In the genomic region with DNA sequence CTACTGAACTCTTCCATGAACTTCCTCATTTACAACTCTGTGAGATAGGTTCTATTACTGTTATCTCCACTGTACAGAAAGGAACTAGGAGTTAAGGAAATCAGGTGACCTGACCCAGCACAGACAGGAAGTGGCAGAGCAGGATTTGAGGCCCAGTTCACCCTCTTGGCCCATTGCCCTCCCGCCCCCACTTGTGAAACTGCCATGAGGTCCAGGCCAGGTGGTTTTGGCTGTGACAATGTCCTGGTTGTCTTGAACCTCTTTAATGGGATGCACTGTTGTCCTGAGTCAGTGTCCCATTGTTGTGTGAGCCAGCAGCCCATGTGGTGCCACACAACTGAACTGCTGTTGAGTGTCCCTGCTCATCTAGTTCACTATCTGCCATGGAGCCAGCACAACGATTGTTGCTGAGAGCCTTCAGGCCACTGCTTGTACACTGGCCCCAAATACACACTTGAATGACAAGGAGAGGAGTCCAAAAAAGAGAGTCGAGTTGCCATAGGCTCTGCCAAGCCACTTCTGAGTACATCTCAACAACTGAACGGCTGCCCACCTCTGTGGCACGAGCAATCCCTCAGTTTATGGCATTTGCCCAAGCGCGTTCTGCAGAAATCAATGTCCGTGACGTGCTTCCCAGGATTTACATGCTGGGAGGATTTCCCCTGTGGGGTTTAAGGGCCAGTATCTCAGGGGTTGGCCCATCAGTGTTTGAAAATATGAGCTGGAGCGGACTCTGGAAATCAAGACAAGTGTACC, we compare ENCODE assay signal across 22 cellular contexts.
A peak's percentile ranks its signal among the peaks of the same experiment; 100 is the strongest.
DNase-seq lines count a peak whose midpoint lies in the region; ATAC-seq, FAIRE-seq and TF ChIP-seq lines count a peak whose summit lies in the region.
"Had no signal": no experiment of that assay in that cellular context is flagged by ENCODE, and none has a peak within 500 bp of the region (broad histone marks: within the 10 kb centered on the region; RNA-seq: fewer than 3 reads in every experiment).

No MANE protein-coding gene starts in this region.

- H3K27ac Mint-ChIP-seq in glutamatergic neuron (ENCODE audit: unreplicated experiment): no peak overlapping the region
- H3K27ac Mint-ChIP-seq: activated CD4-positive, alpha-beta T cell treated with anti-CD3 and anti-CD28 coated beads, Interleukin-2, amount 10 ng/mL, durations not matched to agents 7 days and 5 days; activated naive CD4-positive, alpha-beta T cell treated with anti-CD3 and anti-CD28 coated beads for 36 hours; CD4-positive, alpha-beta memory T cell; GM23338; stimulated activated memory B cell treated with anti-CD40 and anti-IgM and Interleukin-4, amounts not matched to agents 10 μg/mL and 1 μg/mL and 100 μg/mL, for 72 hours had no signal

- in situ Hi-C loops in K562 (cut with MboI): no loop called here

- H4K91ac ChIP-seq in neuronal stem cell (ENCODE audit: low read depth, low read length, poor library complexity): no peak overlapping the region

- no peak overlapping the region for H3K18ac ChIP-seq in neuronal stem cell (ENCODE audit: low read length)

- no peak overlapping the region for H2BK12ac ChIP-seq in neuronal stem cell (ENCODE audit: low read length)

- peaks cover 5% of the 10 kb centered on the region for H3K4me1 Mint-ChIP-seq in glutamatergic neuron (ENCODE audit: low read depth, unreplicated experiment)
- H3K4me1 Mint-ChIP-seq: activated CD4-positive, alpha-beta T cell treated with anti-CD3 and anti-CD28 coated beads, Interleukin-2, amount 10 ng/mL, durations not matched to agents 7 days and 5 days; CD4-positive, alpha-beta memory T cell; GM23338; neural crest cell; stimulated activated memory B cell treated with anti-CD40 and anti-IgM and Interleukin-4, amounts not matched to agents 10 μg/mL and 1 μg/mL and 100 μg/mL, for 72 hours had no signal

- H3K23ac ChIP-seq in neuronal stem cell (ENCODE audit: low read depth, low read length, poor library complexity): no peak overlapping the region

- H3K14ac ChIP-seq in neuronal stem cell (ENCODE audit: low read length): no peak overlapping the region

- H3K9me3 ChIP-seq in K562 (replicated peaks; ENCODE audit: control insufficient read depth, insufficient read depth, low read depth, low read length) (no peaks in the 10 kb centered on the region), neuronal stem cell (replicated peaks in 1 of 2; ENCODE audit: control insufficient read depth in 2 of 2, insufficient read depth in 1 of 2, low read depth in 1 of 2, low read length in 2 of 2) (peaks cover 0 to 4% of the 10 kb centered on the region in 2 donors)
- H3K9me3 ChIP-seq: Peyer's patch had no signal

- H4K8ac ChIP-seq in neuronal stem cell (ENCODE audit: low read depth, low read length): no peak overlapping the region

- no peaks in the 10 kb centered on the region for H3K9me3 Mint-ChIP-seq in glutamatergic neuron (ENCODE audit: unreplicated experiment)
- H3K9me3 Mint-ChIP-seq: activated CD4-positive, alpha-beta T cell treated with anti-CD3 and anti-CD28 coated beads, Interleukin-2, amount 10 ng/mL, durations not matched to agents 7 days and 5 days had no signal

- 0% methylated on average over 9 of the region's 10 CpGs for WGBS in K562 (ENCODE audit: insufficient coverage, low coverage, missing lambda C conversion rate)
- WGBS in neuronal stem cell (ENCODE audit: extremely low coverage in 2 of 2, insufficient read length in 2 of 2, insufficient replicate concordance in 1 of 2), 2 donors: no CpG with 5 or more reads among the region's 10 CpGs

- no TSS peak for BruUV-seq in K562 (replicated peaks; lab: Mats Ljungman, UMichigan)

- no peak for TF ChIP-seq RAD21 in K562 (CRISPR knock-in tag; conservative IDR thresholded peaks at IDR 0.05 in 1 of 2, IDR thresholded peaks at IDR 0.05 in 1 of 2)

- no peak overlapping the region for H2AK5ac ChIP-seq in neuronal stem cell (ENCODE audit: low read depth, low read length)

- H3K36me3 ChIP-seq in K562 (ENCODE audit: control insufficient read depth, insufficient read depth, low read length): no peaks in the 10 kb centered on the region
- no peaks in the 10 kb centered on the region for H3K36me3 ChIP-seq in neuronal stem cell (replicated peaks in 1 of 2; ENCODE audit: control insufficient read depth in 2 of 2, insufficient read depth in 2 of 2, low read length in 2 of 2)
- H3K36me3 ChIP-seq: Peyer's patch, tibial nerve had no signal

- TF ChIP-seq CTCF in K562 (IDR thresholded peaks at IDR 0.05 in 2 of 3, conservative IDR thresholded peaks at IDR 0.05 in 1 of 3; ENCODE audit: insufficient read depth in 2 of 3, low read depth in 1 of 3, low read length in 3 of 3) (no peak), glutamatergic neuron (IDR thresholded peaks at IDR 0.05; ENCODE audit: partially characterized antibody, unreplicated experiment) (no peak)

- no peaks in the 10 kb centered on the region for H4K20me1 ChIP-seq in K562 (replicated peaks; ENCODE audit: control insufficient read depth, insufficient read depth, low read length)

- peaks cover 5 to 17% of the 10 kb centered on the region in 2 experiments; a peak in 2 of 5 replicates for H3K27me3 ChIP-seq in K562 (ENCODE audit: control insufficient read depth in 2 of 2, insufficient read depth in 2 of 2, low read length in 2 of 2)
- H3K27me3 ChIP-seq in neuronal stem cell (ENCODE audit: control insufficient read depth in 3 of 3, insufficient read depth in 3 of 3, low read depth in 1 of 3, low read length in 3 of 3): no peaks in the 10 kb centered on the region
- H3K27me3 ChIP-seq: Peyer's patch, tibial nerve had no signal

- H3K27me3 Mint-ChIP-seq in glutamatergic neuron (ENCODE audit: unreplicated experiment): no peaks in the 10 kb centered on the region
- H3K27me3 Mint-ChIP-seq: activated CD4-positive, alpha-beta T cell treated with anti-CD3 and anti-CD28 coated beads, Interleukin-2, amount 10 ng/mL, durations not matched to agents 7 days and 5 days; stimulated activated memory B cell treated with anti-CD40 and anti-IgM and Interleukin-4, amounts not matched to agents 10 μg/mL and 1 μg/mL and 100 μg/mL, for 72 hours had no signal

- H2AFZ ChIP-seq in K562 (ENCODE audit: low read depth, low read length) (no peak overlapping the region), neuronal stem cell (ENCODE audit: low read length) (no peak overlapping the region)
- H2AFZ ChIP-seq: GM23338 had no signal

- no peak overlapping the region for H3K4me3 Mint-ChIP-seq in glutamatergic neuron (ENCODE audit: unreplicated experiment)
- H3K4me3 Mint-ChIP-seq: activated CD4-positive, alpha-beta T cell treated with anti-CD3 and anti-CD28 coated beads, Interleukin-2, amount 10 ng/mL, durations not matched to agents 7 days and 5 days; activated naive CD4-positive, alpha-beta T cell treated with anti-CD3 and anti-CD28 coated beads for 36 hours; CD4-positive, alpha-beta memory T cell; GM23338; neural crest cell; stimulated activated memory B cell treated with anti-CD40 and anti-IgM and Interleukin-4, amounts not matched to agents 10 μg/mL and 1 μg/mL and 100 μg/mL, for 72 hours had no signal

- H3K9me1 ChIP-seq in K562 (ENCODE audit: control insufficient read depth, insufficient read depth, low read length): no peaks in the 10 kb centered on the region

- no peaks in the 10 kb centered on the region for H3K79me1 ChIP-seq in neuronal stem cell (ENCODE audit: low read depth, low read length)

- DNase-seq in C1 segment of cervical spinal cord (lab: John Stamatoyannopoulos, UW): peak in 9 of 14 donors; percentile 6 to 67 (median 24)
- peak; percentile 98 for DNase-seq in MV-4-11 (lab: John Stamatoyannopoulos, UW)
- peak in 1 of 4 experiments; percentile 4 for DNase-seq in K562 (ENCODE audit: extremely low read depth in 1 of 4, low spot score in 3 of 4)
- DNase-seq in neuronal stem cell (ENCODE audit: low spot score): no peak
- no peak for DNase-seq in glutamatergic neuron
- no peak for DNase-seq in iPS-NIHi11 (ENCODE audit: low spot score)
- no peak for DNase-seq in NCI-H1694 (lab: John Stamatoyannopoulos, UW)
- DNase-seq: activated CD4-positive, alpha-beta T cell treated with anti-CD3 and anti-CD28 coated beads, Interleukin-2, amount 10 ng/mL, durations not matched to agents 7 days and 5 days; activated naive CD4-positive, alpha-beta T cell treated with anti-CD3 and anti-CD28 coated beads for 36 hours; CD4-positive, alpha-beta memory T cell; DND-41; kidney glomerular epithelial cell; NCI-H1048; NCI-H2107; Peyer's patch; retina had no signal

- no peak for TF ChIP-seq POLR2A in K562 (conservative IDR thresholded peaks at IDR 0.05)
- TF ChIP-seq POLR2A in GM18505 (IDR thresholded peaks at IDR 0.05; ENCODE audit: borderline replicate concordance, extremely low read depth, insufficient read depth, insufficient read length): no peak

- H3K4me3 ChIP-seq in K562 (no peak overlapping the region), neuronal stem cell (ENCODE audit: low read length in 2 of 2) (peak overlapping the region in 1 of 2 donors; percentile 24)
- H3K4me3 ChIP-seq: GM23338, Peyer's patch, tibial nerve had no signal

- POLR2A ChIA-PET in K562 (lab: Yijun Ruan, JAX): no interaction called here

- H3K4me2 ChIP-seq in K562 (ENCODE audit: insufficient read depth, low read length) (no peak overlapping the region), neuronal stem cell (ENCODE audit: insufficient read depth, low read length, poor library complexity, severe bottlenecking) (no peak overlapping the region)
- H3K4me2 ChIP-seq: GM23338 had no signal

- H3K9ac ChIP-seq in K562 (ENCODE audit: insufficient read depth in 1 of 2, low read depth in 2 of 2, low read length in 2 of 2) (no peak overlapping the region), neuronal stem cell (ENCODE audit: low read depth, low read length, poor library complexity) (peak overlapping the region; percentile 1)

- H2BK15ac ChIP-seq in neuronal stem cell (ENCODE audit: low read length): no peak overlapping the region

- ATAC-seq in K562 (no peak), GM18505 (IDR thresholded peaks at IDR 0.05; ENCODE audit: unreplicated experiment) (no peak)
- ATAC-seq: GM23338; stimulated activated memory B cell treated with anti-CD40 and anti-IgM and Interleukin-4, amounts not matched to agents 10 μg/mL and 1 μg/mL and 100 μg/mL, for 72 hours had no signal

- no peak for TF ChIP-seq EP300 in K562 (IDR thresholded peaks at IDR 0.05; ENCODE audit: low read length)

- CTCF ChIA-PET in K562 (lab: Yijun Ruan, JAX; ENCODE audit: low intra/inter-chr PET ratio): no interaction called here

- no peak overlapping the region for H3K27ac ChIP-seq in K562 (ENCODE audit: extremely low read depth, low read depth, low read length)
- no peak overlapping the region for H3K27ac ChIP-seq in neuronal stem cell (replicated peaks; ENCODE audit: low read length)
- H3K27ac ChIP-seq: Peyer's patch, tibial nerve had no signal

- H3K4me1 ChIP-seq in K562 (replicated peaks in 1 of 2; ENCODE audit: control insufficient read depth in 2 of 2, insufficient read depth in 2 of 2, low read length in 2 of 2) (no peaks in the 10 kb centered on the region), neuronal stem cell (ENCODE audit: control insufficient read depth in 2 of 2, insufficient read depth in 1 of 2, low read depth in 1 of 2, low read length in 2 of 2) (no peaks in the 10 kb centered on the region)
- H3K4me1 ChIP-seq: Peyer's patch, tibial nerve had no signal

- H3K79me2 ChIP-seq in K562 (ENCODE audit: control insufficient read depth, insufficient read depth, low read length): no peaks in the 10 kb centered on the region

- H3K4ac ChIP-seq in neuronal stem cell (ENCODE audit: low read length): no peak overlapping the region

- intact Hi-C loops in K562 (cut with micrococcal nuclease): no loop called here

- H2BK5ac ChIP-seq in neuronal stem cell (ENCODE audit: low read length): no peak overlapping the region

- peak; percentile 32 for FAIRE-seq in K562 (lab: Jason Lieb, UNC)
- FAIRE-seq: endothelial cell of umbilical vein had no signal

- peaks cover 10% of the 10 kb centered on the region for H3K36me3 Mint-ChIP-seq in glutamatergic neuron (ENCODE audit: unreplicated experiment)
- H3K36me3 Mint-ChIP-seq: CD4-positive, alpha-beta memory T cell; stimulated activated memory B cell treated with anti-CD40 and anti-IgM and Interleukin-4, amounts not matched to agents 10 μg/mL and 1 μg/mL and 100 μg/mL, for 72 hours had no signal

- H2BK120ac ChIP-seq in neuronal stem cell (ENCODE audit: low read depth, low read length): no peak overlapping the region

Comparison
In these comparisons a context has a peak if more than half of its experiments do, and no peak if none do; other contexts are left out.
1. DNase-seq: peak in C1 segment of cervical spinal cord (9 of 14) and MV-4-11 (single experiment); none in neuronal stem cell (single experiment), glutamatergic neuron (single experiment), iPS-NIHi11 (single experiment) and NCI-H1694 (single experiment).